Comparison of ENCODE assay signal across 8 cellular contexts in the genomic region with DNA sequence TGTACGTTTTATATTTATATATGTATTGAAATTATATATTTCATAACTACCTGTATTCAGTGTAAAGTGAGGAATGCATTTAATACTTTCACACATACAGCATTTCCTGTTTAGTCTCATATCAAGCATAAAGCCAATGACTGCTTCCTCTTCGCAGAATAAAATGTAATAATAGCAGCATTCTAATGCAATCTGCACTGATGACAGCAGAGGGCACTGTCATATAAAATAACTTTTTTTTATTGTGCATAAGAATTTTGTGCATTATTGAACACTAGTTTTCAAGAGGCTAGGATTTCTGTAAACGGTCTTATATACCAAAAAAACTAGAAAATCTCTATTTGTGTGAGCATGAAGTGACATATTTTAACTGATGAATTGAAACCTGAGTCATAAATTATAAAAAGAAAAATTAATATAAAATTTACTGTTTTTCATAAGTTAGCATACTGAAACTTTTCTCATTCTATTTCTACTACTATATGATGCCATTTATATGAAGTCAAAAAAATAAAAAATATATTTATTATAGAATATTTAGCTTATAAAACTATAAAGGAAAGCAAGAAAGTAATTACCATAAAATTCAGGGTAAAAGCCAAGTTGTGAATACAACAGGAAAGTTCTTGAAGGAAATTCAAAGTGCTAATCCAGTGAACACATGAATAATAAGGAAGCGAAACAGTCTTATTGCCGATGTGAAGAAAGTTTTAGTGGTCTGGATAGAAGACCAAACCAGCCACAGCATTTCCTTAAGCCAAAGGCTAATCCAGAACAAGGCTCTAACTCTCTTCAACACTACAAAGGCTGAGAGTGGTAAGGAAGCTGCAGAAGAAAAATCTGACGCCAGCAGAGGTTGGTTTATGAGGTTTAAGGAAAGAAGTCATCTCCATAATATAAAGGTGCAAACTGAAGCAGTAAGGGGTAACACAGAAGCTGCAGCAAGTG. TPM values are rescaled to one million over a fixed set of nuclear protein-coding genes. Genes with fewer than 3 reads are reported as not detected.
DNase-seq lines count a peak whose midpoint lies in the region; ATAC-seq and TF ChIP-seq lines count a peak whose summit lies in the region.

No MANE protein-coding gene starts in this region.

- no peaks in the 10 kb centered on the region for H3K4me1 ChIP-seq in prostate gland (replicated peaks)

- H3K27me3 Mint-ChIP-seq in activated T-cell treated with anti-CD3 and anti-CD28 coated beads, Interleukin-2, amount 50 U/mL, for 24 hours = no peaks in the 10 kb centered on the region

- no peak overlapping the region for H3K4me3 Mint-ChIP-seq in activated T-cell treated with anti-CD3 and anti-CD28 coated beads, Interleukin-2, amount 50 U/mL, for 24 hours

- no peaks in the 10 kb centered on the region for H3K36me3 ChIP-seq in prostate gland

- peaks cover 54% of the 10 kb centered on the region for H3K36me3 Mint-ChIP-seq in activated T-cell treated with anti-CD3 and anti-CD28 coated beads, Interleukin-2, amount 50 U/mL, for 24 hours (ENCODE audit: low read depth)

- ATAC-seq in GM18502 (IDR thresholded peaks at IDR 0.05; ENCODE audit: poor library complexity, unreplicated experiment) (peak; percentile 83), HG03064 (IDR thresholded peaks at IDR 0.05; ENCODE audit: low read depth, unreplicated experiment) (peak; percentile 82), HG02970 (IDR thresholded peaks at IDR 0.05; ENCODE audit: low FRiP score, unreplicated experiment) (no peak)

- DNase-seq in Ammon's horn (ENCODE audit: low spot score) (peak; percentile 30), NCI-H446 (lab: John Stamatoyannopoulos, UW) (peak; percentile 11 to 40), foreskin fibroblast (peak; percentile 29 to 66), prostate gland (ENCODE audit: low spot score) (peak; percentile 31)
- no peak for DNase-seq in activated T-cell treated with anti-CD3 and anti-CD28 coated beads, Interleukin-2, amount 50 U/mL, for 24 hours

- H3K27ac ChIP-seq in prostate gland = no peak overlapping the region

- peaks cover 3% of the 10 kb centered on the region for H3K9me3 Mint-ChIP-seq in activated T-cell treated with anti-CD3 and anti-CD28 coated beads, Interleukin-2, amount 50 U/mL, for 24 hours

- intact Hi-C loops in prostate gland (cut with DNase I) = loop anchor here (2.0 to 10.0 kb wide), 3 partner anchors 119 to 402 kb away; no protein-coding TSS in a partner anchor

- no peak for TF ChIP-seq POLR2A in prostate gland (IDR thresholded peaks at IDR 0.05)

- WGBS in prostate gland = 38% methylated on average over 6 of the region's 6 CpGs

- no peak overlapping the region for H3K4me3 ChIP-seq in foreskin fibroblast (ENCODE audit: low read depth in 1 of 2, low read length in 2 of 2)
- H3K4me3 ChIP-seq in prostate gland = no peak overlapping the region

- no peaks in the 10 kb centered on the region for H3K27me3 ChIP-seq in prostate gland (replicated peaks; ENCODE audit: insufficient read depth)

- peak overlapping the region; percentile 18 for H3K27ac Mint-ChIP-seq in activated T-cell treated with anti-CD3 and anti-CD28 coated beads, Interleukin-2, amount 50 U/mL, for 24 hours

- H3K9me3 ChIP-seq in prostate gland = no peaks in the 10 kb centered on the region

- peaks cover 62% of the 10 kb centered on the region for H3K4me1 Mint-ChIP-seq in activated T-cell treated with anti-CD3 and anti-CD28 coated beads, Interleukin-2, amount 50 U/mL, for 24 hours (ENCODE audit: low read depth)

- peak; percentile 53 for TF ChIP-seq CTCF in foreskin fibroblast (IDR thresholded peaks at IDR 0.05; ENCODE audit: low read depth, low read length)
- peak; percentile 25 to 82 (median 68) for TF ChIP-seq CTCF in prostate gland (IDR thresholded peaks at IDR 0.05)

RNA-seq across cellular contexts. Expression of gene RNF146, which starts 36.3 kb away (rescaled TPM):
- 10 to 100 TPM; 30.5 to 55.8 TPM for total RNA-seq in prostate gland

RNA-seq across cellular contexts. Expression of gene ECHDC1, which starts 40.4 kb away (rescaled TPM):
- total RNA-seq in prostate gland = 10 to 100 TPM; 26.0 to 58.7 TPM
